1 cellular context compared by ENCODE assay signal in the genomic region with DNA sequence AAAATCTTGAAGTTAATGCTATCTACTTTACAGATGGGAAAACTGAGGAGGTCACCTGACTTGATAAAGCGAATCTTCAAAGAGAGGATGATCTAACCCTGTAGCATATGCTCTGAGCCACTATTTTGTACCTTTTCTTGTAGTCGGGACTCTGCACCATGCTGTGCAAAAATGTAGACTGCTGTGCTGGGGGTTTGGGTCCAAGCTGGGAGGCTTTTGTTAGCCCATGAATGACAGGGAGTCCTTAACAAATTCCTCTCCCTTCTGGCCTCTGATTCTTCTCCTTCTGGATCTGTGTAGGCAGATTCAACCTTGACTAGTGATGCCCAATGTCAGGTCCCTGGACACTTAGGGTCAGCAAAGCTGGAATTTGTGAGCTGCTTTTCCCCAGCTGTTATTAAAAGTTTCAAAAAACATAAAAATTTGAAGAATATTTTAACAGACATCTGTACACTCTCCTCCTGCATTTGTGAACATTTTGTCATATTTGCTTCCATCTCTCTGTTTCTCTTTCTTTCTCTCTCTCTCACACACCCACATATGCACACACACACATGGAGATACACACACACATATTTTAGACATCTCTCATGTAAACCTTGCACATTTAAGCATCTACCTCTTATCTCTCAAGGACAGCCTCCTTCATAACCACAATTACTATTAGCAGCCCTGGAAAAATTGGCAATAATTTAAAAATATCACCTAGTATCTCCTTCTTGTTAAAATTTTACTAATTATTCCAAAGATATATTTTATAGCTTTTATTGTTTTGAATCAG.
TF ChIP-seq lines count a peak whose summit lies in the region.

No MANE protein-coding gene starts in this region.

TF ChIP-seq in H1, 55 proteins besides CTCF, POLR2A, EP300 and RAD21 (continued from another document):
- TF ChIP-seq CBX8 (IDR thresholded peaks at IDR 0.05; ENCODE audit: borderline replicate concordance, low read depth, low read length) (no peak), SIX5 (IDR thresholded peaks at IDR 0.05; ENCODE audit: low read depth, low read length) (no peak), SP1 (IDR thresholded peaks at IDR 0.05; ENCODE audit: low read depth, low read length) (peak; percentile 28; the same call in 1 of the 2 replicates), TEAD4 (IDR thresholded peaks at IDR 0.05; ENCODE audit: low read depth, low read length) (peak; percentile 88)
